18 cellular contexts compared by ENCODE assay signal in genomic region chr11:103773059-103773458, GRCh38.
DNase-seq lines count a peak whose midpoint lies in the region; ATAC-seq, FAIRE-seq and TF ChIP-seq lines count a peak whose summit lies in the region.
"Had no signal": no experiment of that assay in that cellular context is flagged by ENCODE, and none has a peak within 500 bp of the region (broad histone marks: within the 10 kb centered on the region; RNA-seq: fewer than 3 reads in every experiment).

No MANE protein-coding gene starts in this region.

- H3K9ac ChIP-seq in BLaER1 (no peak overlapping the region), colonic mucosa (ENCODE audit: low read depth in 2 of 2, low read length in 2 of 2) (no peak overlapping the region)

- DNase-seq in amniotic epithelial cell (ENCODE audit: low read depth) (peak; percentile 83), foreskin melanocyte (peak; percentile 11), skeletal muscle cell (ENCODE audit: low read depth) (peak; percentile 87), SK-N-DZ (ENCODE audit: low spot score) (no peak), frontal cortex (ENCODE audit: low spot score in 2 of 2) (no peak), colonic mucosa (no peak)
- DNase-seq: activated CD4-positive, alpha-beta T cell treated with anti-CD3 and anti-CD28 coated beads, Interleukin-2, amount 10 ng/mL, durations not matched to agents 7 days and 5 days; activated naive CD8-positive, alpha-beta T cell treated with anti-CD3 and anti-CD28 coated beads, Interleukin-2, amount 10 ng/mL, durations not matched to agents 7 days and 5 days; activated T-cell treated with anti-CD3 and anti-CD28 coated beads, Interleukin-2, amount 50 U/mL, for 4 hours; DND-41; erythroblast; NCI-H1436; NCI-H345; stimulated activated CD4-positive, alpha-beta T cell treated with anti-CD3 and anti-CD28 coated beads, Interleukin-4, amount 100 ng/mL, for 4 hours had no signal

- no peaks in the 10 kb centered on the region for H3K36me3 ChIP-seq in BLaER1
- H3K36me3 ChIP-seq in colonic mucosa, result no peaks in the 10 kb centered on the region

- no peak overlapping the region for H3K27ac ChIP-seq in BLaER1
- H3K27ac ChIP-seq in colonic mucosa, result no peak overlapping the region

- no peak overlapping the region for H3K4me3 ChIP-seq in BLaER1
- no peak overlapping the region for H3K4me3 ChIP-seq in skeletal muscle cell (ENCODE audit: low read depth, low read length)
- H3K4me3 ChIP-seq in colonic mucosa, result no peak overlapping the region

- intact Hi-C loops in colonic mucosa (cut with DNase I), result no loop called here

- ATAC-seq in GM18909 (IDR thresholded peaks at IDR 0.05; ENCODE audit: poor library complexity, unreplicated experiment), result no peak
- ATAC-seq: activated T-cell treated with anti-CD3 and anti-CD28 coated beads, Interleukin-2, amount 50 U/mL, for 4 hours; HCT116 had no signal

- TF ChIP-seq CTCF in colonic mucosa (IDR thresholded peaks at IDR 0.05), result no peak

- H3K27me3 ChIP-seq in BLaER1 (no peaks in the 10 kb centered on the region), colonic mucosa (no peaks in the 10 kb centered on the region)

- no peaks in the 10 kb centered on the region for H4K20me1 ChIP-seq in BLaER1

- H3K4me2 ChIP-seq in BLaER1, result peak overlapping the region; percentile 16; the same call in 1 of the 2 replicates

- H3K9me3 ChIP-seq in BLaER1, result no peaks in the 10 kb centered on the region
- no peaks in the 10 kb centered on the region for H3K9me3 ChIP-seq in colonic mucosa

- peaks cover 18% of the 10 kb centered on the region; the same call in 1 of the 2 replicates for H3K4me1 ChIP-seq in BLaER1
- H3K4me1 ChIP-seq in colonic mucosa, result no peaks in the 10 kb centered on the region

- FAIRE-seq in frontal cortex (lab: Jason Lieb, UNC), result no peak
- FAIRE-seq: TTC549 had no signal

Comparison
In these comparisons a context has a peak if more than half of its experiments do, and no peak if none do; other contexts are left out.
1. DNase-seq: peak in amniotic epithelial cell (single experiment), foreskin melanocyte (single experiment) and skeletal muscle cell (single experiment); none in SK-N-DZ (single experiment), frontal cortex (0 of 2) and colonic mucosa (single experiment).